ENCODE assay signal across 21 cellular contexts in genomic region chr9:98491231-98491651, GRCh38.
DNase-seq lines count a peak whose midpoint lies in the region; TF ChIP-seq lines count a peak whose summit lies in the region.
"Had no signal": no experiment of that assay in that cellular context is flagged by ENCODE, and none has a peak within 500 bp of the region (broad histone marks: within the 10 kb centered on the region; RNA-seq: fewer than 3 reads in every experiment).

No MANE protein-coding gene starts in this region.

- H3K79me2 ChIP-seq in PC-9 (ENCODE audit: low read depth) (no peaks in the 10 kb centered on the region), hepatocyte (no peaks in the 10 kb centered on the region)

- H3K4me2 ChIP-seq in PC-9 = peak overlapping the region; percentile 43
- no peak overlapping the region for H3K4me2 ChIP-seq in hepatocyte
- H3K4me2 ChIP-seq in skeletal muscle satellite cell (ENCODE audit: low read length) = peak overlapping the region; percentile 34

- CTCF ChIA-PET in PC-9 (lab: Charles Lee) = no interaction called here

- H2AFZ ChIP-seq in PC-9 = no peak overlapping the region
- H2AFZ ChIP-seq in hepatocyte = no peak overlapping the region

- no peak overlapping the region for H3K4me3 ChIP-seq in PC-9
- no peak overlapping the region for H3K4me3 ChIP-seq in hepatocyte
- no peak overlapping the region for H3K4me3 ChIP-seq in skeletal muscle satellite cell (ENCODE audit: low read length)
- no peak overlapping the region for H3K4me3 ChIP-seq in adrenal gland
- H3K4me3 ChIP-seq: MG63, SK-N-MC had no signal

- TF ChIP-seq POLR2A in adrenal gland (IDR thresholded peaks at IDR 0.05) = no peak

- H3K9me3 Mint-ChIP-seq in glutamatergic neuron (ENCODE audit: unreplicated experiment) = peaks cover 12% of the 10 kb centered on the region
- H3K9me3 Mint-ChIP-seq: CD4-positive, alpha-beta T cell had no signal

- 59% methylated on average over 3 of the region's 3 CpGs for WGBS in hepatocyte (ENCODE audit: low lambda C conversion rate, missing lambda C conversion rate)
- WGBS in adrenal gland, 4 donors = 64 to 79% (median 70%) methylated on average over 3 of the region's 3 CpGs

- no peaks in the 10 kb centered on the region for H4K20me1 ChIP-seq in PC-9 (ENCODE audit: insufficient read depth)
- no peaks in the 10 kb centered on the region for H4K20me1 ChIP-seq in hepatocyte (ENCODE audit: insufficient read depth, poor library complexity, severe bottlenecking)

- H3K36me3 ChIP-seq in PC-9 (ENCODE audit: low read depth) (no peaks in the 10 kb centered on the region), hepatocyte (replicated peaks; ENCODE audit: insufficient read depth, low read depth) (no peaks in the 10 kb centered on the region), skeletal muscle satellite cell (ENCODE audit: insufficient read depth, low read length) (no peaks in the 10 kb centered on the region), adrenal gland (replicated peaks in 1 of 2) (no peaks in the 10 kb centered on the region)
- H3K36me3 ChIP-seq: BE2C, MG63 had no signal

- peak; percentile 7 for DNase-seq in DMS53 (lab: John Stamatoyannopoulos, UW)
- DNase-seq in DMS53 treated with DMSO at 0.1 percent for 48 hours (lab: John Stamatoyannopoulos, UW; ENCODE audit: unreplicated experiment) = no peak
- DNase-seq in PC-9 = peak in 1 of 2 experiments; percentile 85
- no peak for DNase-seq in hepatocyte (ENCODE audit: low spot score)
- no peak for DNase-seq in NCI-H2171 treated with DMSO at 0.1 percent for 48 hours (lab: John Stamatoyannopoulos, UW)
- no peak for DNase-seq in adrenal gland
- no peak for DNase-seq in glutamatergic neuron
- DNase-seq: BE2C; Calu3; CD4-positive, alpha-beta T cell; DMS79; GOT3; Karpas-422; NCI-H1105 treated with DMSO at 0.1 percent for 48 hours; NCI-H1694 treated with DMSO at 0.1 percent for 48 hours; NCI-H446; NCI-H69 had no signal

- no peaks in the 10 kb centered on the region for H3K4me1 Mint-ChIP-seq in glutamatergic neuron (ENCODE audit: low read depth, unreplicated experiment)

- TF ChIP-seq CTCF in PC-9 (conservative IDR thresholded peaks at IDR 0.05) = no peak
- TF ChIP-seq CTCF in hepatocyte (IDR thresholded peaks at IDR 0.05; ENCODE audit: poor library complexity) = no peak
- TF ChIP-seq CTCF in adrenal gland (IDR thresholded peaks at IDR 0.05) = no peak
- TF ChIP-seq CTCF in glutamatergic neuron (IDR thresholded peaks at IDR 0.05; ENCODE audit: partially characterized antibody, unreplicated experiment) = no peak

- no TSS peak for BruUV-seq in PC-9 (replicated peaks; lab: Mats Ljungman, UMichigan)

- H3K27ac ChIP-seq in PC-9 (peak overlapping the region; percentile 68), hepatocyte (peak overlapping the region; percentile 16), adrenal gland (no peak overlapping the region)
- H3K27ac ChIP-seq: 22Rv1, SK-N-MC had no signal

- intact Hi-C loops in PC-9 (cut with micrococcal nuclease; ENCODE audit: unreplicated experiment) = no loop called here
- intact Hi-C loops in adrenal gland (cut with DNase I) = no loop called here

- peaks cover 39% of the 10 kb centered on the region for H3F3A ChIP-seq in PC-9 (ENCODE audit: insufficient read depth, low read depth)

- H3K4me1 ChIP-seq in PC-9 (replicated peaks; ENCODE audit: insufficient read depth) (peaks cover 60% of the 10 kb centered on the region), hepatocyte (ENCODE audit: insufficient read depth) (peaks cover 5% of the 10 kb centered on the region), skeletal muscle satellite cell (ENCODE audit: control insufficient read depth, insufficient read depth, low read length) (peaks cover 37% of the 10 kb centered on the region), adrenal gland (replicated peaks in 1 of 2) (no peaks in the 10 kb centered on the region)
- H3K4me1 ChIP-seq: BE2C had no signal

- H3K27ac Mint-ChIP-seq in glutamatergic neuron (ENCODE audit: unreplicated experiment) = no peak overlapping the region
- H3K27ac Mint-ChIP-seq: CD4-positive, alpha-beta T cell had no signal

- POLR2A ChIA-PET in PC-9 (lab: Charles Lee; ENCODE audit: unreplicated experiment) = interaction anchor here (0.5 to 0.6 kb wide), 2 partner anchors 285 to 569 kb away, joined by 3 to 9 read pairs; partner anchors contain the start of gene TRMO

- H3K9me3 ChIP-seq in PC-9 (ENCODE audit: insufficient read depth, low read depth) (peaks cover 9% of the 10 kb centered on the region; the same call in 1 of the 2 replicates), hepatocyte (ENCODE audit: low read depth) (no peaks in the 10 kb centered on the region), skeletal muscle satellite cell (replicated peaks; ENCODE audit: low read length) (no peaks in the 10 kb centered on the region), adrenal gland (replicated peaks in 1 of 3) (no peaks in the 10 kb centered on the region)
- H3K9me3 ChIP-seq: BE2C, MG63 had no signal

- H3K36me3 Mint-ChIP-seq in glutamatergic neuron (ENCODE audit: unreplicated experiment) = peaks cover 20% of the 10 kb centered on the region

- H3K9ac ChIP-seq in skeletal muscle satellite cell (ENCODE audit: low read depth, low read length) = no peak overlapping the region

- H3K27me3 ChIP-seq in PC-9 (ENCODE audit: insufficient read depth, low read depth) (no peaks in the 10 kb centered on the region), hepatocyte (no peaks in the 10 kb centered on the region), skeletal muscle satellite cell (ENCODE audit: control insufficient read depth, insufficient read depth, low read length) (no peaks in the 10 kb centered on the region), adrenal gland (no peaks in the 10 kb centered on the region)
- H3K27me3 ChIP-seq: MG63 had no signal

- H3K9me2 ChIP-seq in PC-9 (ENCODE audit: insufficient read depth) = no peaks in the 10 kb centered on the region
- no peaks in the 10 kb centered on the region for H3K9me2 ChIP-seq in hepatocyte (replicated peaks; ENCODE audit: insufficient read depth)

- no peak overlapping the region for H3K4me3 Mint-ChIP-seq in glutamatergic neuron (ENCODE audit: unreplicated experiment)
- H3K4me3 Mint-ChIP-seq: CD4-positive, alpha-beta T cell had no signal

- H3K27me3 Mint-ChIP-seq in glutamatergic neuron (ENCODE audit: unreplicated experiment) = peaks cover 4% of the 10 kb centered on the region

Comparison
In these comparisons a context has a peak if more than half of its experiments do, and no peak if none do; other contexts are left out.
1. H3K27ac ChIP-seq: peak in PC-9 (single experiment) and hepatocyte (single experiment); none in adrenal gland (0 of 5).